In genomic region chr6:151436300-151436699, GRCh38 we compare ENCODE assay signal across 26 cellular contexts. TPM values are rescaled to one million over a fixed set of nuclear protein-coding genes. Genes with fewer than 3 reads are reported as not detected.
DNase-seq lines count a peak whose midpoint lies in the region; ATAC-seq and TF ChIP-seq lines count a peak whose summit lies in the region.
"Had no signal": no experiment of that assay in that cellular context is flagged by ENCODE, and none has a peak within 500 bp of the region (broad histone marks: within the 10 kb centered on the region; RNA-seq: fewer than 3 reads in every experiment).

No MANE protein-coding gene starts in this region.

- H3K4me1 Mint-ChIP-seq in activated T-cell treated with anti-CD3 and anti-CD28 coated beads, Interleukin-2, amount 50 U/mL, for 72 hours (ENCODE audit: low read depth): peaks cover 7% of the 10 kb centered on the region
- peaks cover 57% of the 10 kb centered on the region for H3K4me1 Mint-ChIP-seq in chondrocyte (ENCODE audit: low read depth)

- ATAC-seq in activated T-cell treated with anti-CD3 and anti-CD28 coated beads, Interleukin-2, amount 50 U/mL, for 72 hours (replicated peaks in 1 of 2): no peak
- no peak for ATAC-seq in GM19395 (IDR thresholded peaks at IDR 0.05; ENCODE audit: unreplicated experiment)
- no peak for ATAC-seq in left lung
- ATAC-seq in GM21447 (IDR thresholded peaks at IDR 0.05; ENCODE audit: unreplicated experiment): no peak
- ATAC-seq: activated CD4-positive, alpha-beta T cell treated with anti-CD3 and anti-CD28 coated beads for 36 hours; activated CD8-positive, alpha-beta memory T cell treated with anti-CD3 and anti-CD28 coated beads, Interleukin-2, amount 10 ng/mL, durations not matched to agents 7 days and 5 days; psoas muscle; stimulated activated naive CD8-positive, alpha-beta T cell treated with anti-CD3 and anti-CD28 coated beads, Interleukin-15, Interleukin-2, amounts not matched to agents 100 U/mL and 50 U/mL, for 24 hours had no signal

- intact Hi-C loops in tibial artery (cut with DNase I; ENCODE audit: low total_unique reads): no loop called here
- intact Hi-C loops in left lung (cut with DNase I): no loop called here

- H3K9me3 Mint-ChIP-seq in activated T-cell treated with anti-CD3 and anti-CD28 coated beads, Interleukin-2, amount 50 U/mL, for 72 hours: no peaks in the 10 kb centered on the region
- H3K9me3 Mint-ChIP-seq in chondrocyte (ENCODE audit: low read depth): no peaks in the 10 kb centered on the region
- H3K9me3 Mint-ChIP-seq: activated naive CD8-positive, alpha-beta T cell treated with anti-CD3 and anti-CD28 coated beads, Interleukin-2, amount 10 ng/mL, durations not matched to agents 7 days and 5 days; activated T-helper 2 cell treated with anti-CD3 and anti-CD28 coated beads, Interferon-gamma antibody, Interleukin-2, Interleukin-4, amounts not matched to agents 10 μg/mL and 5 μg/mL and 100 μg/mL, durations not matched to agents 14 hours and 24 hours and 36 hours; immature natural killer cell; neural progenitor cell; type B pancreatic cell had no signal

- H3K27me3 Mint-ChIP-seq in activated T-cell treated with anti-CD3 and anti-CD28 coated beads, Interleukin-2, amount 50 U/mL, for 72 hours (ENCODE audit: low read depth): no peaks in the 10 kb centered on the region
- no peaks in the 10 kb centered on the region for H3K27me3 Mint-ChIP-seq in chondrocyte (ENCODE audit: low read depth)
- H3K27me3 Mint-ChIP-seq: activated CD4-positive, alpha-beta T cell treated with anti-CD3 and anti-CD28 coated beads for 36 hours; activated CD8-positive, alpha-beta memory T cell treated with anti-CD3 and anti-CD28 coated beads, Interleukin-2, amount 10 ng/mL, durations not matched to agents 7 days and 5 days; activated naive CD8-positive, alpha-beta T cell treated with anti-CD3 and anti-CD28 coated beads, Interleukin-2, amount 10 ng/mL, durations not matched to agents 7 days and 5 days; type B pancreatic cell had no signal

- TF ChIP-seq CTCF in chondrocyte (IDR thresholded peaks at IDR 0.05) (no peak), tibial artery (IDR thresholded peaks at IDR 0.05) (no peak), left lung (IDR thresholded peaks at IDR 0.05) (no peak)

- H3K9me3 ChIP-seq in tibial artery: no peaks in the 10 kb centered on the region
- H3K9me3 ChIP-seq in left lung: no peaks in the 10 kb centered on the region
- H3K9me3 ChIP-seq: psoas muscle, spleen had no signal

- H3K36me3 ChIP-seq in tibial artery: peaks cover 13 to 16% (median 14%) of the 10 kb centered on the region in 3 donors
- peaks cover 0 to 25% of the 10 kb centered on the region in 2 donors for H3K36me3 ChIP-seq in left lung
- H3K36me3 ChIP-seq: neural progenitor cell had no signal

- H3K4me3 ChIP-seq in tibial artery (no peak overlapping the region), left lung (no peak overlapping the region)
- H3K4me3 ChIP-seq: neural progenitor cell, psoas muscle, spleen had no signal

- H3K4me3 Mint-ChIP-seq in activated T-cell treated with anti-CD3 and anti-CD28 coated beads, Interleukin-2, amount 50 U/mL, for 72 hours: no peak overlapping the region
- peak overlapping the region; percentile 65 for H3K4me3 Mint-ChIP-seq in chondrocyte (ENCODE audit: unreplicated experiment)
- H3K4me3 Mint-ChIP-seq: activated CD4-positive, alpha-beta T cell treated with anti-CD3 and anti-CD28 coated beads for 36 hours; activated CD8-positive, alpha-beta memory T cell treated with anti-CD3 and anti-CD28 coated beads, Interleukin-2, amount 10 ng/mL, durations not matched to agents 7 days and 5 days; activated naive CD8-positive, alpha-beta T cell treated with anti-CD3 and anti-CD28 coated beads, Interleukin-2, amount 10 ng/mL, durations not matched to agents 7 days and 5 days; immature natural killer cell; neural progenitor cell; type B pancreatic cell had no signal

- H3K36me3 Mint-ChIP-seq in activated T-cell treated with anti-CD3 and anti-CD28 coated beads, Interleukin-2, amount 50 U/mL, for 72 hours (ENCODE audit: insufficient read depth in 2 of 2): peaks cover 5% of the 10 kb centered on the region in 2 donors
- peaks cover 5% of the 10 kb centered on the region for H3K36me3 Mint-ChIP-seq in chondrocyte (ENCODE audit: low read depth)

- H3K27ac Mint-ChIP-seq in activated T-cell treated with anti-CD3 and anti-CD28 coated beads, Interleukin-2, amount 50 U/mL, for 72 hours: peak overlapping the region; percentile 19
- H3K27ac Mint-ChIP-seq in chondrocyte (ENCODE audit: unreplicated experiment): peak overlapping the region; percentile 92
- H3K27ac Mint-ChIP-seq: activated CD4-positive, alpha-beta T cell treated with anti-CD3 and anti-CD28 coated beads for 36 hours; activated CD8-positive, alpha-beta memory T cell treated with anti-CD3 and anti-CD28 coated beads, Interleukin-2, amount 10 ng/mL, durations not matched to agents 7 days and 5 days; activated naive CD8-positive, alpha-beta T cell treated with anti-CD3 and anti-CD28 coated beads, Interleukin-2, amount 10 ng/mL, durations not matched to agents 7 days and 5 days; activated T-helper 2 cell treated with anti-CD3 and anti-CD28 coated beads, Interferon-gamma antibody, Interleukin-2, Interleukin-4, amounts not matched to agents 10 μg/mL and 5 μg/mL and 100 μg/mL, durations not matched to agents 14 hours and 24 hours and 36 hours; neural progenitor cell; type B pancreatic cell had no signal

- H3K4me1 ChIP-seq in tibial artery (peaks cover 0 to 74% (median 32%) of the 10 kb centered on the region in 4 donors), left lung (peaks cover 3 to 4% of the 10 kb centered on the region in 2 donors)
- H3K4me1 ChIP-seq: foreskin keratinocyte had no signal

- H3K27me3 ChIP-seq in tibial artery (no peaks in the 10 kb centered on the region), left lung (no peaks in the 10 kb centered on the region)
- H3K27me3 ChIP-seq: foreskin keratinocyte, neural progenitor cell, spleen had no signal

- DNase-seq in activated T-cell treated with anti-CD3 and anti-CD28 coated beads, Interleukin-2, amount 50 U/mL, for 72 hours: no peak
- no peak for DNase-seq in activated T-cell treated with anti-CD3 and anti-CD28 coated beads, Interleukin-2, amount 50 U/mL, for 48 hours
- DNase-seq in chondrocyte (ENCODE audit: low spot score): no peak
- peak; percentile 85 for DNase-seq in kidney glomerular epithelial cell (lab: John Stamatoyannopoulos, UW)
- DNase-seq in tibial artery: no peak
- no peak for DNase-seq in left lung
- DNase-seq: activated CD4-positive, alpha-beta T cell treated with anti-CD3 and anti-CD28 coated beads for 36 hours; activated CD8-positive, alpha-beta memory T cell treated with anti-CD3 and anti-CD28 coated beads, Interleukin-2, amount 10 ng/mL, durations not matched to agents 7 days and 5 days; activated naive CD8-positive, alpha-beta T cell treated with anti-CD3 and anti-CD28 coated beads, Interleukin-2, amount 10 ng/mL, durations not matched to agents 7 days and 5 days; cortex of kidney; immature natural killer cell; NCI-H1417 treated with DMSO at 0.1 percent for 48 hours; NCI-H510A; psoas muscle; spleen; stimulated activated CD4-positive, alpha-beta T cell treated with anti-CD3 and anti-CD28 coated beads, Interleukin-4, amount 100 ng/mL, for 24 hours; stimulated activated naive CD8-positive, alpha-beta T cell treated with anti-CD3 and anti-CD28 coated beads, Interleukin-15, Interleukin-2, amounts not matched to agents 100 U/mL and 50 U/mL, for 24 hours; T-helper 1 cell had no signal

- peak overlapping the region; percentile 29 to 55 for H3K27ac ChIP-seq in tibial artery
- no peak overlapping the region for H3K27ac ChIP-seq in left lung
- H3K27ac ChIP-seq: C4-2B, foreskin keratinocyte, neural progenitor cell, psoas muscle, spleen had no signal

RNA-seq across cellular contexts. Expression of gene RMND1, which starts 15.6 kb away (rescaled TPM):
- total RNA-seq in activated T-cell treated with anti-CD3 and anti-CD28 coated beads, Interleukin-2, amount 50 U/mL, for 72 hours: 10 to 100 TPM; 22.7 to 26.6 TPM
- 19.3 to 42.8 TPM (median 42.5 TPM) in 3 replicates for total RNA-seq in chondrocyte
- 10 to 100 TPM; 16.0 to 17.4 TPM for total RNA-seq in left lung

RNA-seq across cellular contexts. Expression of gene ZBTB2, which starts 44.9 kb away (rescaled TPM):
- 10 to 100 TPM; 24.3 to 27.7 TPM for total RNA-seq in activated T-cell treated with anti-CD3 and anti-CD28 coated beads, Interleukin-2, amount 50 U/mL, for 72 hours
- total RNA-seq in chondrocyte (9.4 to 11.8 TPM (median 10.1 TPM) in 3 replicates), left lung (10 to 100 TPM; 10.7 to 13.7 TPM)

RNA-seq across cellular contexts. Expression of gene CCDC170, which starts 57.5 kb away (rescaled TPM):
- not detected for total RNA-seq in activated T-cell treated with anti-CD3 and anti-CD28 coated beads, Interleukin-2, amount 50 U/mL, for 72 hours
- 0.20 to 0.67 TPM (median 0.60 TPM) in 3 replicates for total RNA-seq in chondrocyte
- 1 to 10 TPM; 1.7 to 4.6 TPM for total RNA-seq in left lung
- total RNA-seq: activated CD4-positive, alpha-beta T cell treated with anti-CD3 and anti-CD28 coated beads for 36 hours; activated CD8-positive, alpha-beta memory T cell treated with anti-CD3 and anti-CD28 coated beads, Interleukin-2, amount 10 ng/mL, durations not matched to agents 7 days and 5 days; activated naive CD8-positive, alpha-beta T cell treated with anti-CD3 and anti-CD28 coated beads, Interleukin-2, amount 10 ng/mL, durations not matched to agents 7 days and 5 days; activated T-helper 2 cell treated with anti-CD3 and anti-CD28 coated beads, Interferon-gamma antibody, Interleukin-2, Interleukin-4, amounts not matched to agents 10 μg/mL and 5 μg/mL and 100 μg/mL, durations not matched to agents 14 hours and 24 hours and 36 hours; Daoy; foreskin keratinocyte had no signal

Comparison
In these comparisons a context has a peak if more than half of its experiments do, and no peak if none do; other contexts are left out.
1. H3K27ac ChIP-seq: peak in tibial artery (2 of 2); none in left lung (0 of 2).